ENCODE assay signal across 10 cellular contexts in genomic region chr7:112985377-112985987, GRCh38.
DNase-seq lines count a peak whose midpoint lies in the region; TF ChIP-seq lines count a peak whose summit lies in the region.
"Had no signal": no experiment of that assay in that cellular context is flagged by ENCODE, and none has a peak within 500 bp of the region (broad histone marks: within the 10 kb centered on the region; RNA-seq: fewer than 3 reads in every experiment).

No MANE protein-coding gene starts in this region.

- H3K36me3 ChIP-seq in OCI-LY7 (ENCODE audit: insufficient read depth, low read length), result no peaks in the 10 kb centered on the region
- no peaks in the 10 kb centered on the region for H3K36me3 ChIP-seq in rectal smooth muscle tissue (ENCODE audit: control insufficient read depth, insufficient read depth, low read length)

- CTCF ChIA-PET in OCI-LY7 (lab: Charles Lee; ENCODE audit: unreplicated experiment), result no interaction called here

- H3K9me2 ChIP-seq in OCI-LY7 (ENCODE audit: insufficient read depth, low read length), result no peaks in the 10 kb centered on the region

- intact Hi-C loops in OCI-LY7 (cut with micrococcal nuclease; ENCODE audit: unreplicated experiment), result loop anchor here (5.0 kb wide), 1 partner anchor 157 kb away; no protein-coding TSS in a partner anchor

- DNase-seq in ELF-1 (ENCODE audit: low read depth, low spot score), result peak; percentile 63
- no peak for DNase-seq in OCI-LY7 (ENCODE audit: low spot score)
- DNase-seq in fibroblast of pulmonary artery (ENCODE audit: low read depth), result peak; percentile 54
- DNase-seq in effector CD4-positive, alpha-beta T cell, result no peak
- no peak for DNase-seq in MV-4-11 (lab: John Stamatoyannopoulos, UW)
- no peak for DNase-seq in KG1 (lab: John Stamatoyannopoulos, UW)
- no peak for DNase-seq in NCI-H1048 (lab: John Stamatoyannopoulos, UW)
- DNase-seq: amygdala, NCI-H2227 treated with DMSO at 0.1 percent for 48 hours had no signal

- no TSS peak for BruUV-seq in OCI-LY7 (replicated peaks; lab: Mats Ljungman, UMichigan)

- H3K79me2 ChIP-seq in OCI-LY7 (ENCODE audit: insufficient read depth, low read depth, low read length), result no peaks in the 10 kb centered on the region

- H3K9ac ChIP-seq in rectal smooth muscle tissue (ENCODE audit: low read length), result no peak overlapping the region

- H4K20me1 ChIP-seq in OCI-LY7 (ENCODE audit: insufficient read depth, low read length), result no peaks in the 10 kb centered on the region

- POLR2A ChIA-PET in OCI-LY7 (lab: Charles Lee), result interaction anchor here (0.6 to 2.9 kb wide), 7 partner anchors 13 to 641 kb away, joined by 3 to 13 read pairs (median 4); a partner anchor contains a TSS

- no peaks in the 10 kb centered on the region for H3K9me3 ChIP-seq in OCI-LY7 (ENCODE audit: low read length)

- peak overlapping the region; percentile 88 for H2AFZ ChIP-seq in OCI-LY7 (ENCODE audit: low read length)

- H3K4me1 ChIP-seq in OCI-LY7 (ENCODE audit: insufficient read depth, low read length, poor library complexity, severe bottlenecking) (peaks cover 42% of the 10 kb centered on the region), rectal smooth muscle tissue (ENCODE audit: control insufficient read depth, insufficient read depth, low read length) (no peaks in the 10 kb centered on the region)

- no peaks in the 10 kb centered on the region for H3K27me3 ChIP-seq in rectal smooth muscle tissue (ENCODE audit: control insufficient read depth, insufficient read depth, low read length)

- H3K27ac ChIP-seq in OCI-LY7 (ENCODE audit: low read depth, low read length, poor library complexity, severe bottlenecking) (no peak overlapping the region), rectal smooth muscle tissue (ENCODE audit: low read depth, low read length) (peak overlapping the region; percentile 19)

- H3K4me2 ChIP-seq in OCI-LY7 (ENCODE audit: low read length), result peak overlapping the region; percentile 46

- H3K4me3 ChIP-seq in OCI-LY7 (ENCODE audit: low read depth, low read length, poor library complexity, severe bottlenecking) (no peak overlapping the region), fibroblast of pulmonary artery (replicated peaks; ENCODE audit: low read depth, low read length) (peak overlapping the region; percentile 23), rectal smooth muscle tissue (ENCODE audit: low read length) (no peak overlapping the region)

- TF ChIP-seq CTCF in OCI-LY7 (conservative IDR thresholded peaks at IDR 0.05; ENCODE audit: low read length) (no peak), fibroblast of pulmonary artery (IDR thresholded peaks at IDR 0.05; ENCODE audit: low read length, missing control alignments) (no peak)

Comparison
In these comparisons a context has a peak if more than half of its experiments do, and no peak if none do; other contexts are left out.
1. DNase-seq: peak in ELF-1 (single experiment) and fibroblast of pulmonary artery (single experiment); none in OCI-LY7 (single experiment), effector CD4-positive, alpha-beta T cell (single experiment), MV-4-11 (single experiment), KG1 (single experiment) and NCI-H1048 (single experiment).